8 cellular contexts compared by ENCODE assay signal in genomic region chr10:99779335-99779734, GRCh38. TPM values are rescaled to one million over a fixed set of nuclear protein-coding genes. Genes with fewer than 3 reads are reported as not detected.
DNase-seq lines count a peak whose midpoint lies in the region; ATAC-seq, FAIRE-seq and TF ChIP-seq lines count a peak whose summit lies in the region.

No MANE protein-coding gene starts in this region.

- no peaks in the 10 kb centered on the region for H3K79me2 ChIP-seq in astrocyte (ENCODE audit: insufficient read depth, low read length)

- H3K9me3 ChIP-seq in HUES6 (ENCODE audit: control insufficient read depth, insufficient read depth, low read depth, low read length): no peaks in the 10 kb centered on the region
- no peaks in the 10 kb centered on the region for H3K9me3 ChIP-seq in astrocyte (ENCODE audit: insufficient read depth, low read depth, low read length)
- no peaks in the 10 kb centered on the region for H3K9me3 ChIP-seq in lower lobe of right lung

- no peak overlapping the region for H3K4me3 Mint-ChIP-seq in astrocyte (ENCODE audit: unreplicated experiment)

- H3K36me3 ChIP-seq in HUES6 (ENCODE audit: control insufficient read depth, insufficient read depth, low read length): no peaks in the 10 kb centered on the region
- no peaks in the 10 kb centered on the region for H3K36me3 ChIP-seq in astrocyte (ENCODE audit: insufficient read depth, low read length)
- H3K36me3 ChIP-seq in lower lobe of right lung: no peaks in the 10 kb centered on the region

- intact Hi-C loops in lower lobe of right lung (cut with DNase I): no loop called here

- TF ChIP-seq CTCF in astrocyte (IDR thresholded peaks at IDR 0.05; ENCODE audit: insufficient read depth, low read depth, low read length) (no peak), lower lobe of right lung (IDR thresholded peaks at IDR 0.05) (no peak)

- H3K27me3 ChIP-seq in HUES6 (ENCODE audit: control insufficient read depth, insufficient read depth, low read length) (no peaks in the 10 kb centered on the region), astrocyte (ENCODE audit: insufficient read depth, low read length) (no peaks in the 10 kb centered on the region), lower lobe of right lung (ENCODE audit: low read depth) (no peaks in the 10 kb centered on the region)

- H3K4me1 ChIP-seq in HUES6 (ENCODE audit: control insufficient read depth, insufficient read depth, low read length) (peaks cover 16% of the 10 kb centered on the region; the same call in 1 of the 2 replicates), astrocyte (ENCODE audit: insufficient read depth, low read length) (peaks cover 40% of the 10 kb centered on the region), lower lobe of right lung (peaks cover 4% of the 10 kb centered on the region)

- H3K4me2 ChIP-seq in astrocyte (ENCODE audit: low read length): peak overlapping the region; percentile 88

- no peaks in the 10 kb centered on the region for H3K36me3 Mint-ChIP-seq in astrocyte (ENCODE audit: low read depth, unreplicated experiment)

- peaks cover 37% of the 10 kb centered on the region for H3K4me1 Mint-ChIP-seq in astrocyte (ENCODE audit: low read depth, unreplicated experiment)

- peak; percentile 17 for FAIRE-seq in astrocyte (lab: Jason Lieb, UNC)

- DNase-seq in A172 (ENCODE audit: low spot score) (peak; percentile 74), astrocyte (ENCODE audit: low read depth) (peak; percentile 67), lower lobe of right lung (no peak), 8988T (no peak), NCI-H1694 (lab: John Stamatoyannopoulos, UW) (no peak)
- no peak for DNase-seq in activated CD4-positive, CD25-positive, alpha-beta regulatory T cell (lab: John Stamatoyannopoulos, UW)

- H3K27me3 Mint-ChIP-seq in astrocyte (ENCODE audit: low read depth, unreplicated experiment): no peaks in the 10 kb centered on the region

- H3K27ac Mint-ChIP-seq in astrocyte (ENCODE audit: unreplicated experiment): peak overlapping the region; percentile 99

- H4K20me1 ChIP-seq in astrocyte (ENCODE audit: insufficient read depth, low read length): no peaks in the 10 kb centered on the region

- peak overlapping the region; percentile 35 for H2AFZ ChIP-seq in astrocyte (ENCODE audit: low read depth, low read length)

- H3K9ac ChIP-seq in HUES6 (ENCODE audit: low read length) (no peak overlapping the region), astrocyte (ENCODE audit: low read length) (peak overlapping the region; percentile 85)

- peak; percentile 61 to 72 for ATAC-seq in lower lobe of right lung
- no peak for ATAC-seq in HG03469 (IDR thresholded peaks at IDR 0.05; ENCODE audit: unreplicated experiment)

- H3K9me3 Mint-ChIP-seq in astrocyte (ENCODE audit: unreplicated experiment): no peaks in the 10 kb centered on the region

- H3K27ac ChIP-seq in HUES6 (ENCODE audit: low read depth, low read length) (peak overlapping the region; percentile 32; the same call in 1 of the 2 replicates), astrocyte (ENCODE audit: low read depth, low read length) (peak overlapping the region; percentile 97), lower lobe of right lung (peak overlapping the region; percentile 46)

- H3K4me3 ChIP-seq in HUES6 (ENCODE audit: low read depth, low read length) (no peak overlapping the region), astrocyte (ENCODE audit: insufficient read depth, low read depth, low read length) (peak overlapping the region; percentile 53), lower lobe of right lung (no peak overlapping the region)

RNA-seq across cellular contexts. Expression of gene ABCC2, which starts 3.1 kb away (rescaled TPM):
- total RNA-seq in A172 (2014; rRNA removed; shearing (Covaris generic)): 0.69 and 1.8 TPM in 2 replicates
- total RNA-seq in astrocyte (0.31 and 0.59 TPM in 2 replicates), lower lobe of right lung (1.9 TPM)

RNA-seq across cellular contexts. Expression of gene CUTC, which starts 47.3 kb away (rescaled TPM):
- 39.2 and 39.4 TPM in 2 replicates for total RNA-seq in A172 (2014; rRNA removed; shearing (Covaris generic))
- total RNA-seq in astrocyte (10.3 and 11.6 TPM in 2 replicates), lower lobe of right lung (16.4 TPM)

RNA-seq across cellular contexts. Expression of gene COX15, which starts 47.4 kb away (rescaled TPM):
- 46.8 and 48.7 TPM in 2 replicates for total RNA-seq in A172 (2014; rRNA removed; shearing (Covaris generic))
- 30.2 and 33.4 TPM in 2 replicates for total RNA-seq in astrocyte
- 33.1 TPM for total RNA-seq in lower lobe of right lung

Comparison
In these comparisons a context has a peak if more than half of its experiments do, and no peak if none do; other contexts are left out.
1. DNase-seq: peak in A172 (single experiment) and astrocyte (single experiment); none in lower lobe of right lung (single experiment), 8988T (single experiment), NCI-H1694 (single experiment) and activated CD4-positive, CD25-positive, alpha-beta regulatory T cell (0 of 4).
2. H3K27ac ChIP-seq: peak in every context shown above with its lines; median percentile 97 in astrocyte; 46 in lower lobe of right lung; 32 in HUES6.